In genomic region chr3:58271901-58272501, GRCh38 we compare ENCODE assay signal across 9 cellular contexts. TPM values are rescaled to one million over a fixed set of nuclear protein-coding genes. Genes with fewer than 3 reads are reported as not detected.
DNase-seq lines count a peak whose midpoint lies in the region; ATAC-seq, FAIRE-seq and TF ChIP-seq lines count a peak whose summit lies in the region.
"Had no signal": no experiment of that assay in that cellular context is flagged by ENCODE, and none has a peak within 500 bp of the region (broad histone marks: within the 10 kb centered on the region; RNA-seq: fewer than 3 reads in every experiment).

No MANE protein-coding gene starts in this region.

- H3K27ac ChIP-seq in adrenal gland: peak overlapping the region in 3 of 5 donors; percentile 14 to 55 (median 16)
- H3K27ac ChIP-seq in HepG2 (ENCODE audit: extremely low read length, insufficient read depth, low read length): no peak overlapping the region
- no peak overlapping the region for H3K27ac ChIP-seq in OCI-LY7 (ENCODE audit: low read depth, low read length, poor library complexity, severe bottlenecking)

- TF ChIP-seq RAD21 in HepG2 (CRISPR knock-in tag; IDR thresholded peaks at IDR 0.05): no peak

- intact Hi-C loops in adrenal gland (cut with DNase I): no loop called here
- intact Hi-C loops in HepG2 (cut with micrococcal nuclease; ENCODE audit: unreplicated experiment): no loop called here
- intact Hi-C loops in OCI-LY7 (cut with micrococcal nuclease; ENCODE audit: unreplicated experiment): no loop called here

- H4K20me1 ChIP-seq in HepG2 (ENCODE audit: insufficient read depth, low read length) (no peaks in the 10 kb centered on the region), OCI-LY7 (ENCODE audit: insufficient read depth, low read length) (no peaks in the 10 kb centered on the region)

- DNase-seq in AG10803 (ENCODE audit: low read depth) (peak; percentile 94), LHCN-M2 (ENCODE audit: low read depth) (peak; percentile 92), adrenal gland (peak in 5 of 7 donors; percentile 38 to 66 (median 46)), HepG2 (ENCODE audit: low spot score) (no peak), anterior cingulate cortex (lab: John Stamatoyannopoulos, UW) (no peak), NCI-H748 (lab: John Stamatoyannopoulos, UW; ENCODE audit: unreplicated experiment) (no peak), OCI-LY7 (ENCODE audit: low spot score) (no peak)
- DNase-seq: NCI-H345 had no signal

- H3K9me3 ChIP-seq in adrenal gland (replicated peaks in 1 of 3) (no peaks in the 10 kb centered on the region), HepG2 (ENCODE audit: low read length) (no peaks in the 10 kb centered on the region), OCI-LY7 (ENCODE audit: low read length) (no peaks in the 10 kb centered on the region)

- H3K9ac ChIP-seq in HepG2 (ENCODE audit: insufficient read depth, low read depth, low read length): no peak overlapping the region

- H3K27me3 ChIP-seq in adrenal gland: no peaks in the 10 kb centered on the region
- H3K27me3 ChIP-seq in HepG2 (ENCODE audit: control insufficient read depth in 1 of 2, insufficient read depth in 2 of 2, low read length in 2 of 2): no peaks in the 10 kb centered on the region

- H3K4me3 ChIP-seq in AG10803 (ENCODE audit: low read length): no peak overlapping the region
- H3K4me3 ChIP-seq in adrenal gland: no peak overlapping the region
- H3K4me3 ChIP-seq in HepG2 (replicated peaks in 1 of 3; ENCODE audit: insufficient read depth in 1 of 3, low read depth in 2 of 3, low read length in 3 of 3): no peak overlapping the region
- no peak overlapping the region for H3K4me3 ChIP-seq in OCI-LY7 (ENCODE audit: low read depth, low read length, poor library complexity, severe bottlenecking)

- no peak overlapping the region for H2AFZ ChIP-seq in HepG2 (ENCODE audit: low read length)
- no peak overlapping the region for H2AFZ ChIP-seq in OCI-LY7 (ENCODE audit: low read length)

- no peaks in the 10 kb centered on the region for H3K9me2 ChIP-seq in OCI-LY7 (ENCODE audit: insufficient read depth, low read length)

- no peak for TF ChIP-seq CTCF in AG10803 (conservative IDR thresholded peaks at IDR 0.05; ENCODE audit: low read length)
- no peak for TF ChIP-seq CTCF in adrenal gland (IDR thresholded peaks at IDR 0.05)
- TF ChIP-seq CTCF in HepG2 (CRISPR knock-in tag; IDR thresholded peaks at IDR 0.05): no peak
- no peak for TF ChIP-seq CTCF in OCI-LY7 (conservative IDR thresholded peaks at IDR 0.05; ENCODE audit: low read length)

- H3K36me3 ChIP-seq in adrenal gland (replicated peaks in 1 of 2) (peaks cover 0 to 17% of the 10 kb centered on the region in 2 donors), HepG2 (replicated peaks in 1 of 2; ENCODE audit: control insufficient read depth in 1 of 2, insufficient read depth in 2 of 2, low read length in 2 of 2) (peaks cover 7 to 18% of the 10 kb centered on the region in 2 experiments; a peak in 4 of 5 replicates), OCI-LY7 (ENCODE audit: insufficient read depth, low read length) (no peaks in the 10 kb centered on the region)

- TF ChIP-seq EP300 in HepG2 (IDR thresholded peaks at IDR 0.05; ENCODE audit: low read depth in 2 of 2, low read length in 2 of 2) (no peak), HepG2 (CRISPR knock-in tag; IDR thresholded peaks at IDR 0.05; ENCODE audit: borderline replicate concordance) (no peak)

- no peak for FAIRE-seq in HepG2 (lab: Jason Lieb, UNC)

- BruUV-seq in HepG2 (replicated peaks; lab: Mats Ljungman, UMichigan): no TSS peak
- BruUV-seq in OCI-LY7 (replicated peaks; lab: Mats Ljungman, UMichigan): no TSS peak

- CTCF ChIA-PET in HepG2 (lab: Yijun Ruan, JAX; ENCODE audit: low intra/inter-chr PET ratio, low total read pairs) (no interaction called here), OCI-LY7 (lab: Charles Lee; ENCODE audit: unreplicated experiment) (no interaction called here)

- H3K79me2 ChIP-seq in HepG2 (ENCODE audit: insufficient read depth, low read length) (no peaks in the 10 kb centered on the region), OCI-LY7 (ENCODE audit: insufficient read depth, low read depth, low read length) (no peaks in the 10 kb centered on the region)

- ATAC-seq in HepG2 (no peak), HG03175 (IDR thresholded peaks at IDR 0.05; ENCODE audit: unreplicated experiment) (no peak)

- POLR2A ChIA-PET in HepG2 (lab: Yijun Ruan, JAX): no interaction called here
- POLR2A ChIA-PET in OCI-LY7 (lab: Charles Lee): interaction anchor here (0.7 to 1.3 kb wide), 3 partner anchors 13 to 159 kb away, joined by 3 read pairs; no protein-coding TSS in a partner anchor

- H3K4me2 ChIP-seq in HepG2 (ENCODE audit: low read depth, low read length) (no peak overlapping the region), OCI-LY7 (ENCODE audit: low read length) (no peak overlapping the region)

- 72 to 79% (median 73%) methylated on average over 7 of the region's 7 CpGs for WGBS in adrenal gland, 4 donors
- 83% methylated on average over 7 of the region's 7 CpGs for WGBS in HepG2 (ENCODE audit: low lambda C conversion rate)

- no peak for TF ChIP-seq POLR2A in adrenal gland (IDR thresholded peaks at IDR 0.05)
- no peak for TF ChIP-seq POLR2A in HepG2 (IDR thresholded peaks at IDR 0.05; ENCODE audit: insufficient read depth in 1 of 2, low read depth in 2 of 2, low read length in 2 of 2)

- in situ Hi-C loops in HepG2 (cut with HindIII; ENCODE audit: extremely low pct_ligation_motif_present, low pct_unique_long_range_greater_than_20kb): no loop called here

- H3K4me1 ChIP-seq in adrenal gland (replicated peaks in 1 of 2): peaks cover 10 to 15% of the 10 kb centered on the region in 2 donors
- H3K4me1 ChIP-seq in HepG2 (ENCODE audit: insufficient read depth, low read length): 0 out of 2 replicates have a peak, but pooled peaks cover 6% of the 10 kb centered on the region
- no peaks in the 10 kb centered on the region for H3K4me1 ChIP-seq in OCI-LY7 (ENCODE audit: insufficient read depth, low read length, poor library complexity, severe bottlenecking)

RNA-seq across cellular contexts. Expression of gene RPP14, which starts 34.0 kb away (rescaled TPM):
- total RNA-seq in LHCN-M2 (2014; rRNA removed): 11.4 and 13.2 TPM in 2 replicates
- polyA plus RNA-seq in LHCN-M2 (2012): 8.3 TPM
- 10 to 100 TPM in 7 of 8 donors, 1 to 10 TPM in 1; 9.2 to 20.9 (median 14.3) TPM for total RNA-seq in adrenal gland
- polyA plus RNA-seq in adrenal gland: 10 to 100 TPM in 2 of 3 donors, 1 to 10 TPM in 1; 9.8 to 15.3 (median 10.1) TPM
- total RNA-seq in HepG2 (2016; rRNA removed; fragmentation: Illumina TruSeq; extraction: Trizol): 15.4 and 21.5 TPM in 2 replicates
- 3.9 and 5.5 TPM in 2 replicates for total RNA-seq in HepG2 (2016; cell fraction: cytosol; rRNA removed; fragmentation: Illumina TruSeq; extraction: Trizol; ENCODE audit: low read depth)
- 19.2 and 23.3 TPM in 2 replicates for total RNA-seq in HepG2 (2016; cell fraction: insoluble cytoplasmic fraction; rRNA removed; fragmentation: Illumina TruSeq; extraction: Trizol)
- total RNA-seq in HepG2 (2016; cell fraction: membrane; rRNA removed; fragmentation: Illumina TruSeq; extraction: Trizol): 14.8 and 15.2 TPM in 2 replicates
- total RNA-seq in HepG2 (2016; cell fraction: nucleus; rRNA removed; fragmentation: Illumina TruSeq; extraction: Trizol): 13.3 and 14.6 TPM in 2 replicates
- 10.5 and 16.2 TPM in 2 replicates for polyA plus RNA-seq in HepG2 (2011; rRNA removed)
- 8.2 and 12.1 TPM in 2 replicates for polyA plus RNA-seq in HepG2 (2011; cell fraction: cytosol; rRNA removed)
- polyA plus RNA-seq in HepG2 (2011; cell fraction: nucleus; rRNA removed): 4.6 and 7.8 TPM in 2 replicates
- 7.4 and 10.0 TPM in 2 replicates for polyA plus RNA-seq in HepG2 (2012)
- 3.0 and 5.0 TPM in 2 replicates for polyA plus RNA-seq in HepG2 (2016; cell fraction: cytosol; fragmentation: Illumina TruSeq; extraction: Trizol; ENCODE audit: low read depth)
- polyA plus RNA-seq in HepG2 (2016; cell fraction: insoluble cytoplasmic fraction; fragmentation: Illumina TruSeq; extraction: Trizol; ENCODE audit: low read depth): 19.5 and 20.3 TPM in 2 replicates
- 9.1 and 11.4 TPM in 2 replicates for polyA plus RNA-seq in HepG2 (2016; cell fraction: membrane; fragmentation: Illumina TruSeq; extraction: Trizol; ENCODE audit: low read depth)
- 20.1 and 20.2 TPM in 2 replicates for polyA plus RNA-seq in HepG2 (2016; cell fraction: nucleus; fragmentation: Illumina TruSeq; extraction: Trizol; ENCODE audit: insufficient read depth, low read depth)
- 11.7 and 17.4 TPM in 2 replicates for polyA minus RNA-seq in HepG2 (2011; rRNA and poly(A)+ RNA removed; ENCODE audit: low replicate concordance)
- 4.1 and 6.0 TPM in 2 replicates for polyA minus RNA-seq in HepG2 (2011; cell fraction: cytosol; rRNA and poly(A)+ RNA removed)
- polyA minus RNA-seq in HepG2 (2011; cell fraction: nucleus; rRNA and poly(A)+ RNA removed): 17.5 and 18.9 TPM in 2 replicates
- 10.2 and 12.8 TPM in 2 replicates for total RNA-seq in OCI-LY7 (2014; rRNA removed; shearing (Covaris generic))
- 20.3 and 21.3 TPM in 2 replicates for total RNA-seq in OCI-LY7 (2022)

RNA-seq across cellular contexts. Expression of gene HTD2, which starts 34.3 kb away (rescaled TPM):
- 9.2 and 14.3 TPM in 2 replicates for total RNA-seq in LHCN-M2 (2014; rRNA removed)
- polyA plus RNA-seq in LHCN-M2 (2012): 4.0 TPM
- total RNA-seq in adrenal gland: 10 to 100 TPM in 6 of 8 donors, 1 to 10 TPM in 2; 6.6 to 13.1 (median 10.7) TPM
- polyA plus RNA-seq in adrenal gland: 1 to 10 TPM; 1.6 to 9.6 (median 2.0) TPM
- total RNA-seq in HepG2 (2016; rRNA removed; fragmentation: Illumina TruSeq; extraction: Trizol): 13.7 and 20.1 TPM in 2 replicates
- total RNA-seq in HepG2 (2016; cell fraction: cytosol; rRNA removed; fragmentation: Illumina TruSeq; extraction: Trizol; ENCODE audit: low read depth): 3.2 and 5.5 TPM in 2 replicates
- 12.8 and 20.3 TPM in 2 replicates for total RNA-seq in HepG2 (2016; cell fraction: insoluble cytoplasmic fraction; rRNA removed; fragmentation: Illumina TruSeq; extraction: Trizol)
- 13.7 and 15.4 TPM in 2 replicates for total RNA-seq in HepG2 (2016; cell fraction: membrane; rRNA removed; fragmentation: Illumina TruSeq; extraction: Trizol)
- total RNA-seq in HepG2 (2016; cell fraction: nucleus; rRNA removed; fragmentation: Illumina TruSeq; extraction: Trizol): 7.4 and 8.0 TPM in 2 replicates
- polyA plus RNA-seq in HepG2 (2011; rRNA removed): 7.8 and 8.6 TPM in 2 replicates
- 5.0 and 8.2 TPM in 2 replicates for polyA plus RNA-seq in HepG2 (2011; cell fraction: cytosol; rRNA removed)
- polyA plus RNA-seq in HepG2 (2011; cell fraction: nucleus; rRNA removed): 2.4 and 2.6 TPM in 2 replicates
- 5.6 and 7.7 TPM in 2 replicates for polyA plus RNA-seq in HepG2 (2012)
- 3.9 and 5.1 TPM in 2 replicates for polyA plus RNA-seq in HepG2 (2016; cell fraction: cytosol; fragmentation: Illumina TruSeq; extraction: Trizol; ENCODE audit: low read depth)
- 14.3 and 17.9 TPM in 2 replicates for polyA plus RNA-seq in HepG2 (2016; cell fraction: insoluble cytoplasmic fraction; fragmentation: Illumina TruSeq; extraction: Trizol; ENCODE audit: low read depth)
- 8.0 and 9.8 TPM in 2 replicates for polyA plus RNA-seq in HepG2 (2016; cell fraction: membrane; fragmentation: Illumina TruSeq; extraction: Trizol; ENCODE audit: low read depth)
- 12.9 and 13.7 TPM in 2 replicates for polyA plus RNA-seq in HepG2 (2016; cell fraction: nucleus; fragmentation: Illumina TruSeq; extraction: Trizol; ENCODE audit: insufficient read depth, low read depth)
- polyA minus RNA-seq in HepG2 (2011; rRNA and poly(A)+ RNA removed; ENCODE audit: low replicate concordance): 3.9 and 9.8 TPM in 2 replicates
- polyA minus RNA-seq in HepG2 (2011; cell fraction: cytosol; rRNA and poly(A)+ RNA removed): 4.0 and 4.7 TPM in 2 replicates
- 5.2 and 5.7 TPM in 2 replicates for polyA minus RNA-seq in HepG2 (2011; cell fraction: nucleus; rRNA and poly(A)+ RNA removed)
- total RNA-seq in OCI-LY7 (2014; rRNA removed; shearing (Covaris generic)): 6.4 and 10.0 TPM in 2 replicates
- 8.0 and 13.0 TPM in 2 replicates for total RNA-seq in OCI-LY7 (2022)

RNA-seq across cellular contexts. Expression of gene ABHD6, which starts 34.4 kb away (rescaled TPM):
- total RNA-seq in LHCN-M2 (2014; rRNA removed) (10.2 and 11.0 TPM in 2 replicates), adrenal gland (10 to 100 TPM; 17.2 to 36.6 (median 27.8) TPM), HepG2 (2016; rRNA removed; fragmentation: Illumina TruSeq; extraction: Trizol) (5.7 and 9.0 TPM in 2 replicates), OCI-LY7 (2022) (8.9 and 10.7 TPM in 2 replicates)
- polyA plus RNA-seq in LHCN-M2 (2012): 3.7 TPM
- polyA plus RNA-seq in adrenal gland (10 to 100 TPM; 10.2 to 28.0 (median 14.6) TPM), HepG2 (2011; rRNA removed) (16.5 and 17.2 TPM in 2 replicates)
- total RNA-seq in HepG2 (2016; cell fraction: cytosol; rRNA removed; fragmentation: Illumina TruSeq; extraction: Trizol; ENCODE audit: low read depth): 4.3 and 4.9 TPM in 2 replicates
- 4.8 and 8.8 TPM in 2 replicates for total RNA-seq in HepG2 (2016; cell fraction: insoluble cytoplasmic fraction; rRNA removed; fragmentation: Illumina TruSeq; extraction: Trizol)
- total RNA-seq in HepG2 (2016; cell fraction: membrane; rRNA removed; fragmentation: Illumina TruSeq; extraction: Trizol): 7.3 and 7.9 TPM in 2 replicates
- total RNA-seq in HepG2 (2016; cell fraction: nucleus; rRNA removed; fragmentation: Illumina TruSeq; extraction: Trizol): 7.5 and 8.4 TPM in 2 replicates
- polyA plus RNA-seq in HepG2 (2011; cell fraction: cytosol; rRNA removed): 17.9 and 18.6 TPM in 2 replicates
- 10.2 and 11.0 TPM in 2 replicates for polyA plus RNA-seq in HepG2 (2011; cell fraction: nucleus; rRNA removed)
- polyA plus RNA-seq in HepG2 (2012): 7.6 and 9.4 TPM in 2 replicates
- polyA plus RNA-seq in HepG2 (2016; cell fraction: cytosol; fragmentation: Illumina TruSeq; extraction: Trizol; ENCODE audit: low read depth): 3.4 and 4.3 TPM in 2 replicates
- 4.7 and 5.8 TPM in 2 replicates for polyA plus RNA-seq in HepG2 (2016; cell fraction: insoluble cytoplasmic fraction; fragmentation: Illumina TruSeq; extraction: Trizol; ENCODE audit: low read depth)
- polyA plus RNA-seq in HepG2 (2016; cell fraction: membrane; fragmentation: Illumina TruSeq; extraction: Trizol; ENCODE audit: low read depth): 4.9 and 6.1 TPM in 2 replicates
- 9.1 and 12.2 TPM in 2 replicates for polyA plus RNA-seq in HepG2 (2016; cell fraction: nucleus; fragmentation: Illumina TruSeq; extraction: Trizol; ENCODE audit: insufficient read depth, low read depth)
- 34.5 and 67.6 TPM in 2 replicates for polyA minus RNA-seq in HepG2 (2011; rRNA and poly(A)+ RNA removed; ENCODE audit: low replicate concordance)
- polyA minus RNA-seq in HepG2 (2011; cell fraction: cytosol; rRNA and poly(A)+ RNA removed): 10.7 and 12.8 TPM in 2 replicates
- polyA minus RNA-seq in HepG2 (2011; cell fraction: nucleus; rRNA and poly(A)+ RNA removed): 12.6 and 14.9 TPM in 2 replicates
- 5.8 TPM in 2 replicates for total RNA-seq in OCI-LY7 (2014; rRNA removed; shearing (Covaris generic))

Comparison
In these comparisons a context has a peak if more than half of its experiments do, and no peak if none do; other contexts are left out.
1. DNase-seq: peak in AG10803 (single experiment), LHCN-M2 (single experiment) and adrenal gland (5 of 7); none in HepG2 (single experiment), anterior cingulate cortex (0 of 58), NCI-H748 (single experiment) and OCI-LY7 (single experiment).
2. H3K27ac ChIP-seq: peak in adrenal gland (3 of 5); none in HepG2 (single experiment) and OCI-LY7 (single experiment).